ENCODE assay signal across 9 cellular contexts in the genomic region with DNA sequence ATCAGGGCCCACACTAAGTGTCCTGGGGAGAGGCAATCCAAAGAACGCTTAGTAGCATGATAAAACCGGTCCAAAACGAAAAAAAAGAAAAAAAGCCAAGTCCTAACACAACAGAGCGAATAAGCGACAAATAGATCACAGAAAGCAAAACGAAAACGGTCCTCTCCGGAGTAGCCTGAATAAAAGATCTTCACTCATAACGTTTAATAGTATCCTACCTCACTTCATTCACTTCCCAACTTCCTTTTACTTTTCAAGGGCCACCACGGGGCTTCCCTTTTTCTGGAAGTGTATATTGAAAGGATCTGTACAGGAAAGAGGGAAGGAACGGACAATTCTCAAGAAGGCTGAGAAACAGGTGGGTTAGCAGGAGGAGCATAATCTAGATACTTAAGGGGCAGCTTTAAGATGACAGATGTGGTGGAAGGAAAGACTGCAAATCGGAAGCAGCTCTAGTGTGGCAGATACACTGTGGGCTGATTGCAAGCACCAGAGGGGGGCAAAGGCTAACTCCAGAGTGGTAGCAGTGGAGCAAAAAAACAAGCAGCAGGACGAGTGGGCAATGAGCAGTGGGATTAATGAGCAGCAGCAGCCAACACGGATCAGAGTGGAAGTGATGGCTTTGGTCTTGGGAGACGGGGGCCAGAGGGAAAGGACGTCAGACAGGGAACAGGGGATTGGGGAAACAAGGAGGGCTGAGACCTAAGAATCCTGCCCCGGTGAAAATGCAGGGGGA. TPM values are rescaled to one million over a fixed set of nuclear protein-coding genes. Genes with fewer than 3 reads are reported as not detected.
DNase-seq lines count a peak whose midpoint lies in the region; ATAC-seq and TF ChIP-seq lines count a peak whose summit lies in the region.
"Had no signal": no experiment of that assay in that cellular context is flagged by ENCODE, and none has a peak within 500 bp of the region (broad histone marks: within the 10 kb centered on the region; RNA-seq: fewer than 3 reads in every experiment).

No MANE protein-coding gene starts in this region.

- H3K9me3 ChIP-seq in BLaER1 (no peaks in the 10 kb centered on the region), mucosa of rectum (ENCODE audit: control insufficient read depth in 2 of 2, low read length in 2 of 2) (no peaks in the 10 kb centered on the region), upper lobe of right lung (no peaks in the 10 kb centered on the region)

- peak overlapping the region; percentile 96 for H3K9ac ChIP-seq in BLaER1
- H3K9ac ChIP-seq in mucosa of rectum (ENCODE audit: low read depth in 1 of 2, low read length in 2 of 2) = peak overlapping the region; percentile 93

- H3K36me3 Mint-ChIP-seq in endothelial cell (ENCODE audit: low read depth, unreplicated experiment) = no peaks in the 10 kb centered on the region

- H4K20me1 ChIP-seq in BLaER1 = peaks cover 32% of the 10 kb centered on the region

- ATAC-seq in GM18519 (IDR thresholded peaks at IDR 0.05; ENCODE audit: low FRiP score, unreplicated experiment) = peak; percentile 25
- ATAC-seq in upper lobe of right lung = peak; percentile 4
- ATAC-seq in HG02870 (IDR thresholded peaks at IDR 0.05; ENCODE audit: unreplicated experiment) = no peak

- H3K27ac ChIP-seq in BLaER1 (peak overlapping the region; percentile 94), mucosa of rectum (ENCODE audit: low read depth in 2 of 2, low read length in 2 of 2) (peak overlapping the region; percentile 95), upper lobe of right lung (peak overlapping the region; percentile 95)

- TF ChIP-seq CTCF in endothelial cell (IDR thresholded peaks at IDR 0.05; ENCODE audit: unreplicated experiment) = no peak
- no peak for TF ChIP-seq CTCF in upper lobe of right lung (IDR thresholded peaks at IDR 0.05)

- intact Hi-C loops in upper lobe of right lung (cut with DNase I) = no loop called here

- peak; percentile 58 for DNase-seq in Jurkat, Clone E6-1 (ENCODE audit: low read depth, low spot score)
- DNase-seq in UCSD-AML1 (lab: John Stamatoyannopoulos, UW; ENCODE audit: unreplicated experiment) (peak; percentile 34), endothelial cell (ENCODE audit: low spot score) (peak; percentile 30), upper lobe of right lung (no peak)

- H3K4me3 ChIP-seq in BLaER1 (peak overlapping the region; percentile 90), mucosa of rectum (ENCODE audit: low read length in 2 of 2) (peak overlapping the region; percentile 95 to 98), upper lobe of right lung (peak overlapping the region; percentile 85)
- peak overlapping the region; percentile 79 for H3K4me3 ChIP-seq in Jurkat, Clone E6-1 (ENCODE audit: low read length)

- H3K27ac Mint-ChIP-seq in endothelial cell (ENCODE audit: unreplicated experiment) = no peak overlapping the region

- peak overlapping the region; percentile 91 for H3K4me2 ChIP-seq in BLaER1

- peaks cover 4% of the 10 kb centered on the region for H3K4me1 Mint-ChIP-seq in endothelial cell (ENCODE audit: unreplicated experiment)

- H3K36me3 ChIP-seq in BLaER1 (peaks cover 5% of the 10 kb centered on the region), mucosa of rectum (ENCODE audit: control insufficient read depth in 2 of 2, insufficient read depth in 2 of 2, low read length in 2 of 2) (no peaks in the 10 kb centered on the region), upper lobe of right lung (peaks cover 3% of the 10 kb centered on the region)

- H3K27me3 ChIP-seq in BLaER1 = no peaks in the 10 kb centered on the region
- no peaks in the 10 kb centered on the region for H3K27me3 ChIP-seq in mucosa of rectum (ENCODE audit: control insufficient read depth in 2 of 2, insufficient read depth in 2 of 2, low read length in 2 of 2)
- no peaks in the 10 kb centered on the region for H3K27me3 ChIP-seq in upper lobe of right lung

- no peak overlapping the region for H3K4me3 Mint-ChIP-seq in endothelial cell (ENCODE audit: unreplicated experiment)
- H3K4me3 Mint-ChIP-seq: stimulated activated naive CD8-positive, alpha-beta T cell treated with anti-CD3 and anti-CD28 coated beads, Interleukin-15, Interleukin-2, amounts not matched to agents 100 ng/mL and 50 ng/mL, for 24 hours had no signal

- H3K4me1 ChIP-seq in BLaER1 (peaks cover 27% of the 10 kb centered on the region), mucosa of rectum (ENCODE audit: control insufficient read depth in 2 of 2, insufficient read depth in 2 of 2, low read length in 2 of 2) (peaks cover 15 to 21% of the 10 kb centered on the region in 2 donors), upper lobe of right lung (peaks cover 30% of the 10 kb centered on the region)

- H3K27me3 Mint-ChIP-seq in endothelial cell (ENCODE audit: unreplicated experiment) = peaks cover 3% of the 10 kb centered on the region
- H3K27me3 Mint-ChIP-seq: stimulated activated naive CD8-positive, alpha-beta T cell treated with anti-CD3 and anti-CD28 coated beads, Interleukin-15, Interleukin-2, amounts not matched to agents 100 ng/mL and 50 ng/mL, for 24 hours had no signal

- no peaks in the 10 kb centered on the region for H3K9me3 Mint-ChIP-seq in endothelial cell (ENCODE audit: unreplicated experiment)
- H3K9me3 Mint-ChIP-seq: stimulated activated naive CD8-positive, alpha-beta T cell treated with anti-CD3 and anti-CD28 coated beads, Interleukin-15, Interleukin-2, amounts not matched to agents 100 ng/mL and 50 ng/mL, for 24 hours had no signal

RNA-seq across cellular contexts. Expression of a gene that starts 0.9 kb away (rescaled TPM):
- polyA plus RNA-seq in Jurkat, Clone E6-1 (2012; ENCODE audit: insufficient read depth, insufficient read length) = 8.3 TPM
- total RNA-seq in endothelial cell (ENCODE audit: unreplicated experiment) = 22.7 TPM
- 25.8 TPM for total RNA-seq in upper lobe of right lung

RNA-seq across cellular contexts. Expression of a gene that starts 48.7 kb away (rescaled TPM):
- polyA plus RNA-seq in Jurkat, Clone E6-1 (2012; ENCODE audit: insufficient read depth, insufficient read length) = 91.0 TPM
- total RNA-seq in endothelial cell (ENCODE audit: unreplicated experiment) = 66.1 TPM
- total RNA-seq in upper lobe of right lung = 34.3 TPM
